12 cellular contexts compared by ENCODE assay signal in genomic region chr3:45218578-45219390, GRCh38. TPM values are rescaled to one million over a fixed set of nuclear protein-coding genes. Genes with fewer than 3 reads are reported as not detected.
DNase-seq lines count a peak whose midpoint lies in the region; ATAC-seq lines count a peak whose summit lies in the region.
"Had no signal": no experiment of that assay in that cellular context is flagged by ENCODE, and none has a peak within 500 bp of the region (broad histone marks: within the 10 kb centered on the region; RNA-seq: fewer than 3 reads in every experiment).

No MANE protein-coding gene starts in this region.

- peaks cover 17% of the 10 kb centered on the region for H3F3A ChIP-seq in GM23248 (ENCODE audit: insufficient read depth)

- H3K79me1 ChIP-seq in trophoblast cell (ENCODE audit: low read length), result no peaks in the 10 kb centered on the region

- peak overlapping the region; percentile 40 for H3K4me3 ChIP-seq in GM23248
- H3K4me3 ChIP-seq in trophoblast cell (ENCODE audit: low read depth, low read length), result no peak overlapping the region

- in situ Hi-C loops in GM23248 (cut with MboI), result loop anchor here (25.0 kb wide), 1 partner anchor 444 kb away; no protein-coding TSS in a partner anchor

- H3K4me2 ChIP-seq in GM23248 (ENCODE audit: unreplicated experiment) (peak overlapping the region; percentile 70), trophoblast cell (ENCODE audit: low read length) (no peak overlapping the region)

- H4K91ac ChIP-seq in trophoblast cell (ENCODE audit: low read depth, low read length), result no peak overlapping the region

- no peaks in the 10 kb centered on the region for H4K20me1 ChIP-seq in GM23248 (ENCODE audit: insufficient read depth)

- no peak overlapping the region for H3K4ac ChIP-seq in trophoblast cell (ENCODE audit: low read depth, low read length)

- no peak overlapping the region for H4K12ac ChIP-seq in trophoblast cell (ENCODE audit: low read depth, low read length)

- no peak overlapping the region for H4K8ac ChIP-seq in trophoblast cell (ENCODE audit: low read depth, low read length)

- H3K4me1 Mint-ChIP-seq in T-helper 2 cell treated with Interferon-gamma antibody and Interleukin-4, amounts not matched to agents 5 μg/mL and 100 μg/mL, for 36 hours (ENCODE audit: low read depth), result peaks cover 6% of the 10 kb centered on the region

- 18 to 25% methylated on average over 11 of the region's 11 CpGs for WGBS in GM23248 (ENCODE audit: low coverage in 1 of 2, low lambda C conversion rate in 2 of 2, missing lambda C conversion rate in 2 of 2), 2 experiments
- no CpG with 5 or more reads among the region's 11 CpGs for WGBS in trophoblast cell (ENCODE audit: extremely low coverage, insufficient coverage, insufficient read length)

- H2BK12ac ChIP-seq in trophoblast cell (ENCODE audit: low read length), result no peak overlapping the region

- no peak overlapping the region for H2AK5ac ChIP-seq in trophoblast cell (ENCODE audit: low read length)

- H3K27ac Mint-ChIP-seq in T-helper 2 cell treated with Interferon-gamma antibody and Interleukin-4, amounts not matched to agents 5 μg/mL and 100 μg/mL, for 36 hours, result no peak overlapping the region

- peaks cover 50% of the 10 kb centered on the region for H3K27me3 Mint-ChIP-seq in T-helper 2 cell treated with Interferon-gamma antibody and Interleukin-4, amounts not matched to agents 5 μg/mL and 100 μg/mL, for 36 hours (ENCODE audit: low read depth)

- H3K9me3 ChIP-seq in GM23248 (ENCODE audit: low read depth) (no peaks in the 10 kb centered on the region), trophoblast cell (ENCODE audit: insufficient read depth, low read depth, low read length) (no peaks in the 10 kb centered on the region)

- ATAC-seq in esophagus mucosa (peak; percentile 42), HG03097 (IDR thresholded peaks at IDR 0.05; ENCODE audit: low FRiP score, unreplicated experiment) (no peak), GM19035 (IDR thresholded peaks at IDR 0.05; ENCODE audit: unreplicated experiment) (no peak)

- H3K36me3 Mint-ChIP-seq in T-helper 2 cell treated with Interferon-gamma antibody and Interleukin-4, amounts not matched to agents 5 μg/mL and 100 μg/mL, for 36 hours (ENCODE audit: low read depth), result no peaks in the 10 kb centered on the region

- H3K23ac ChIP-seq in trophoblast cell (ENCODE audit: low read length), result no peak overlapping the region

- H2BK120ac ChIP-seq in trophoblast cell (ENCODE audit: insufficient read depth, low read length, poor library complexity), result no peak overlapping the region

- no peaks in the 10 kb centered on the region for H3K9me2 ChIP-seq in GM23248 (ENCODE audit: insufficient read depth)

- H2AFZ ChIP-seq in GM23248 (0 out of 2 replicates have a peak overlapping the region, but pooled peaks have one; percentile 5), trophoblast cell (ENCODE audit: insufficient read depth, low read length, poor library complexity) (no peak overlapping the region)

- peak overlapping the region; percentile 48 for H3K9ac ChIP-seq in GM23248
- H3K9ac ChIP-seq in trophoblast cell (ENCODE audit: low read length), result no peak overlapping the region

- H3K27me3 ChIP-seq in GM23248 (replicated peaks; ENCODE audit: insufficient read depth) (no peaks in the 10 kb centered on the region), trophoblast cell (ENCODE audit: insufficient read depth, low read length) (no peaks in the 10 kb centered on the region)

- H3K4me1 ChIP-seq in GM23248 (ENCODE audit: insufficient read depth) (peaks cover 18% of the 10 kb centered on the region), trophoblast cell (ENCODE audit: control insufficient read depth in 1 of 2, insufficient read depth in 2 of 2, low read length in 2 of 2) (peaks cover 18 to 24% of the 10 kb centered on the region in 2 experiments)

- no peaks in the 10 kb centered on the region for H3K9me3 Mint-ChIP-seq in T-helper 2 cell treated with Interferon-gamma antibody and Interleukin-4, amounts not matched to agents 5 μg/mL and 100 μg/mL, for 36 hours

- H3K79me2 ChIP-seq in GM23248 (ENCODE audit: insufficient read depth), result peaks cover 20% of the 10 kb centered on the region
- no peaks in the 10 kb centered on the region for H3K79me2 ChIP-seq in trophoblast cell (ENCODE audit: control insufficient read depth, insufficient read depth, low read length, poor library complexity)

- DNase-seq in GM23248 (peak; percentile 87), RKO (ENCODE audit: low spot score) (peak; percentile 71), trophoblast cell (peak; percentile 65 to 95)
- DNase-seq in stimulated activated CD4-positive, alpha-beta T cell treated with anti-CD3 and anti-CD28 coated beads, Interleukin-4, amount 100 ng/mL, for 4 hours, result no peak
- DNase-seq in T-helper 2 cell treated with Interferon-gamma antibody and Interleukin-4, amounts not matched to agents 5 μg/mL and 100 μg/mL, for 36 hours (ENCODE audit: low spot score), result no peak
- DNase-seq: NCI-H1092 treated with DMSO at 0.1 percent for 48 hours, NCI-H82, T-helper 1 cell had no signal

- no peaks in the 10 kb centered on the region for H3K36me3 ChIP-seq in GM23248 (ENCODE audit: low read depth)
- H3K36me3 ChIP-seq in trophoblast cell (ENCODE audit: control insufficient read depth in 1 of 2, insufficient read depth in 2 of 2, low read length in 2 of 2), result no peaks in the 10 kb centered on the region

- no peak overlapping the region for H3K18ac ChIP-seq in trophoblast cell (ENCODE audit: low read length)

- no peak overlapping the region for H2BK5ac ChIP-seq in trophoblast cell (ENCODE audit: low read depth, low read length, poor library complexity)

- H3K14ac ChIP-seq in trophoblast cell (ENCODE audit: low read length), result no peak overlapping the region

- no peak overlapping the region for H3K4me3 Mint-ChIP-seq in T-helper 2 cell treated with Interferon-gamma antibody and Interleukin-4, amounts not matched to agents 5 μg/mL and 100 μg/mL, for 36 hours

- H3K27ac ChIP-seq in GM23248, result peak overlapping the region; percentile 52; the same call in 1 of the 2 replicates
- H3K27ac ChIP-seq in trophoblast cell (ENCODE audit: low read depth, low read length), result no peak overlapping the region
- H3K27ac ChIP-seq: epithelial cell of prostate had no signal

RNA-seq across cellular contexts. Expression of gene TMEM158, which starts 7.3 kb away (rescaled TPM):
- 24.4 and 33.0 TPM in 2 replicates for total RNA-seq in GM23248 (2014; rRNA removed; shearing (Covaris generic))
- 3.3 and 4.5 TPM in 2 replicates for polyA plus RNA-seq in GM23248 (2016; fragmentation: Nextera tagmentation; extraction: Ambion mirVana)
- total RNA-seq in esophagus mucosa, result 3.5 TPM
- 1.8 and 1.9 TPM in 2 replicates for polyA plus RNA-seq in trophoblast cell (2013)

Comparison
In these comparisons a context has a peak if more than half of its experiments do, and no peak if none do; other contexts are left out.
1. DNase-seq: peak in GM23248 (single experiment), RKO (single experiment) and trophoblast cell (2 of 2); none in stimulated activated CD4-positive, alpha-beta T cell treated with anti-CD3 and anti-CD28 coated beads, Interleukin-4, amount 100 ng/mL, for 4 hours (0 of 2) and T-helper 2 cell treated with Interferon-gamma antibody and Interleukin-4, amounts not matched to agents 5 μg/mL and 100 μg/mL, for 36 hours (single experiment).